ENCODE assay signal across 8 cellular contexts in genomic region chr11:3905080-3905953, GRCh38. TPM values are rescaled to one million over a fixed set of nuclear protein-coding genes. Genes with fewer than 3 reads are reported as not detected.
DNase-seq lines count a peak whose midpoint lies in the region; ATAC-seq and TF ChIP-seq lines count a peak whose summit lies in the region.

No MANE protein-coding gene starts in this region.

- TF ChIP-seq CTCF in CD4-positive, alpha-beta T cell (IDR thresholded peaks at IDR 0.05) = no peak
- no peak for TF ChIP-seq CTCF in fibroblast of pulmonary artery (IDR thresholded peaks at IDR 0.05; ENCODE audit: low read length, missing control alignments)

- no peaks in the 10 kb centered on the region for H3K9me3 ChIP-seq in CD4-positive, alpha-beta T cell (ENCODE audit: control insufficient read depth, low read length)

- intact Hi-C loops in CD4-positive, alpha-beta T cell (cut with DNase I, micrococcal nuclease) = no loop called here

- H3K27me3 Mint-ChIP-seq in CD4-positive, alpha-beta T cell = no peaks in the 10 kb centered on the region

- H3K27ac ChIP-seq in CD4-positive, alpha-beta T cell (ENCODE audit: low read depth, low read length) = no peak overlapping the region

- no peaks in the 10 kb centered on the region for H3K36me3 Mint-ChIP-seq in CD4-positive, alpha-beta T cell (ENCODE audit: low read depth)

- peaks cover 91% of the 10 kb centered on the region for H3K4me1 Mint-ChIP-seq in CD4-positive, alpha-beta T cell (ENCODE audit: low read depth)

- peak overlapping the region; percentile 6 for H3K4me3 Mint-ChIP-seq in CD4-positive, alpha-beta T cell

- H3K9me3 Mint-ChIP-seq in CD4-positive, alpha-beta T cell = no peaks in the 10 kb centered on the region

- H3K27me3 ChIP-seq in CD4-positive, alpha-beta T cell (ENCODE audit: control insufficient read depth, insufficient read depth, low read length) = no peaks in the 10 kb centered on the region

- DNase-seq in CD4-positive, alpha-beta T cell = peak; percentile 24 to 73 (median 56)
- DNase-seq in LoVo (ENCODE audit: low spot score) = peak; percentile 67
- DNase-seq in activated CD8-positive, alpha-beta memory T cell treated with anti-CD3 and anti-CD28 coated beads, Interleukin-2, amount 50 U/mL, for 48 hours = peak; percentile 64
- peak; percentile 86 for DNase-seq in fibroblast of pulmonary artery (ENCODE audit: low read depth)
- peak; percentile 18 to 30 for DNase-seq in stimulated activated CD4-positive, alpha-beta T cell treated with anti-CD3 and anti-CD28 coated beads, Interleukin-15, amount 100 ng/mL, for 1 hour (ENCODE audit: low read depth in 1 of 2, low spot score in 1 of 2)
- no peak for DNase-seq in medulla oblongata (ENCODE audit: extremely low spot score)
- DNase-seq in Ammon's horn (ENCODE audit: low spot score) = no peak

- CTCF ChIA-PET in CD4-positive, alpha-beta T cell (lab: Charles Lee) = interaction anchor here (0.5 to 2.9 kb wide), 11 partner anchors 12 to 168 kb away, joined by 3 to 26 read pairs (median 4); partner anchors contain the start of genes RHOG and STIM1

- H3K4me3 ChIP-seq in fibroblast of pulmonary artery (replicated peaks; ENCODE audit: low read depth, low read length) = no peak overlapping the region

- peak overlapping the region; percentile 76 for H3K27ac Mint-ChIP-seq in CD4-positive, alpha-beta T cell

- POLR2A ChIA-PET in CD4-positive, alpha-beta T cell (lab: Charles Lee) = interaction anchor here (0.7 to 2.9 kb wide), 9 partner anchors 11 to 56 kb away, joined by 3 to 15 read pairs (median 4); partner anchors contain the start of gene STIM1

- peak; percentile 95 for ATAC-seq in CD4-positive, alpha-beta T cell (ENCODE audit: poor library complexity)
- ATAC-seq in GM21723 (IDR thresholded peaks at IDR 0.05; ENCODE audit: unreplicated experiment) = peak; percentile 78

RNA-seq across cellular contexts. Expression of gene STIM1, which starts 49.9 kb away (rescaled TPM):
- total RNA-seq in CD4-positive, alpha-beta T cell = 10 to 100 TPM; 89.0 to 94.9 TPM

Comparison
In these comparisons a context has a peak if more than half of its experiments do, and no peak if none do; other contexts are left out.
1. DNase-seq: peak in CD4-positive, alpha-beta T cell (10 of 10), LoVo (single experiment), activated CD8-positive, alpha-beta memory T cell treated with anti-CD3 and anti-CD28 coated beads, Interleukin-2, amount 50 U/mL, for 48 hours (single experiment), fibroblast of pulmonary artery (single experiment) and stimulated activated CD4-positive, alpha-beta T cell treated with anti-CD3 and anti-CD28 coated beads, Interleukin-15, amount 100 ng/mL, for 1 hour (2 of 2); none in medulla oblongata (single experiment) and Ammon's horn (single experiment).